In genomic region chr5:179377421-179378115, GRCh38 we compare ENCODE assay signal across 1 cellular context.
TF ChIP-seq lines count a peak whose summit lies in the region.

No MANE protein-coding gene starts in this region.

TF ChIP-seq in IMR-90, 13 proteins besides CTCF, POLR2A, EP300 and RAD21:
- TF ChIP-seq NFE2L2 (IDR thresholded peaks at IDR 0.05; ENCODE audit: low read depth, low read length), result no peak
- no peak for TF ChIP-seq MAFK (IDR thresholded peaks at IDR 0.05; ENCODE audit: low read depth, low read length)
- TF ChIP-seq BHLHE40 (IDR thresholded peaks at IDR 0.05; ENCODE audit: low read depth, low read length), result no peak
- no peak for TF ChIP-seq FOS (IDR thresholded peaks at IDR 0.05; ENCODE audit: low read depth, low read length)
- no peak for TF ChIP-seq ELK1 (IDR thresholded peaks at IDR 0.05; ENCODE audit: borderline replicate concordance, low read depth, low read length)
- TF ChIP-seq USF2 (IDR thresholded peaks at IDR 0.05; ENCODE audit: low read depth, low read length), result no peak
- TF ChIP-seq RFX5 (IDR thresholded peaks at IDR 0.05; ENCODE audit: low read depth, low read length), result no peak
- no peak for TF ChIP-seq RCOR1 (IDR thresholded peaks at IDR 0.05; ENCODE audit: insufficient replicate concordance, low read length)
- TF ChIP-seq CEBPB (IDR thresholded peaks at IDR 0.05; ENCODE audit: low read depth, low read length), result no peak
- no peak for TF ChIP-seq CHD1 (IDR thresholded peaks at IDR 0.05; ENCODE audit: low read depth, low read length)
